In genomic region chr17:16900288-16900882, GRCh38 we compare ENCODE assay signal across 28 cellular contexts.
"Had no signal": no experiment of that assay in that cellular context is flagged by ENCODE, and none has a peak within 500 bp of the region (broad histone marks: within the 10 kb centered on the region; RNA-seq: fewer than 3 reads in every experiment).

No MANE protein-coding gene starts in this region.

- ATAC-seq: activated T-cell treated with anti-CD3 and anti-CD28 coated beads, Interleukin-2, amount 50 U/mL, for 4 hours; activated T-helper 17 cell treated with anti-CD3 and anti-CD28 coated beads, Interleukin-2, amount 50 U/mL, for 72 hours; esophagus mucosa; foreskin keratinocyte; heart right ventricle; naive thymus-derived CD8-positive, alpha-beta T cell; psoas muscle had no signal

- H3K36me3 ChIP-seq: brain microvascular endothelial cell, heart right ventricle, left ventricle myocardium inferior, transverse colon had no signal

- H2AFZ ChIP-seq: parathyroid adenoma had no signal

- H3K4me1 Mint-ChIP-seq: activated CD4-positive, alpha-beta memory T cell treated with anti-CD3 and anti-CD28 coated beads, Interleukin-2, amount 10 ng/mL, durations not matched to agents 7 days and 5 days; activated CD4-positive, alpha-beta T cell treated with anti-CD3 and anti-CD28 coated beads, Interleukin-2, amount 10 ng/mL, durations not matched to agents 7 days and 5 days; endodermal cell; naive thymus-derived CD8-positive, alpha-beta T cell; neural crest cell had no signal

- H3K4me3 ChIP-seq: heart right ventricle, left ventricle myocardium inferior, lung, psoas muscle, testis, transverse colon had no signal

- H3K9me3 Mint-ChIP-seq: activated CD4-positive, alpha-beta memory T cell treated with anti-CD3 and anti-CD28 coated beads, Interleukin-2, amount 10 ng/mL, durations not matched to agents 7 days and 5 days; activated CD4-positive, alpha-beta T cell treated with anti-CD3 and anti-CD28 coated beads, Interleukin-2, amount 10 ng/mL, durations not matched to agents 7 days and 5 days; activated T-cell treated with anti-CD3 and anti-CD28 coated beads, Interleukin-2, amount 50 U/mL, for 4 hours; activated T-helper 17 cell treated with anti-CD3 and anti-CD28 coated beads, Interleukin-2, amount 50 U/mL, for 72 hours; endodermal cell had no signal

- H3K4me1 ChIP-seq: foreskin keratinocyte, heart right ventricle, left ventricle myocardium inferior, parathyroid adenoma, psoas muscle, testis, transverse colon had no signal

- H3K27ac Mint-ChIP-seq: activated CD4-positive, alpha-beta memory T cell treated with anti-CD3 and anti-CD28 coated beads, Interleukin-2, amount 10 ng/mL, durations not matched to agents 7 days and 5 days; activated CD4-positive, alpha-beta T cell treated with anti-CD3 and anti-CD28 coated beads, Interleukin-2, amount 10 ng/mL, durations not matched to agents 7 days and 5 days; activated T-helper 17 cell treated with anti-CD3 and anti-CD28 coated beads, Interleukin-2, amount 50 U/mL, for 72 hours; endodermal cell; mesothelial cell of epicardium; naive thymus-derived CD8-positive, alpha-beta T cell had no signal

- H3K9ac ChIP-seq: parathyroid adenoma had no signal

- H3K79me2 ChIP-seq: parathyroid adenoma had no signal

- H3K4me3 Mint-ChIP-seq: activated CD4-positive, alpha-beta memory T cell treated with anti-CD3 and anti-CD28 coated beads, Interleukin-2, amount 10 ng/mL, durations not matched to agents 7 days and 5 days; activated CD4-positive, alpha-beta T cell treated with anti-CD3 and anti-CD28 coated beads, Interleukin-2, amount 10 ng/mL, durations not matched to agents 7 days and 5 days; activated T-cell treated with anti-CD3 and anti-CD28 coated beads, Interleukin-2, amount 50 U/mL, for 4 hours; activated T-helper 17 cell treated with anti-CD3 and anti-CD28 coated beads, Interleukin-2, amount 50 U/mL, for 72 hours; endodermal cell; mesothelial cell of epicardium; naive thymus-derived CD8-positive, alpha-beta T cell; neural crest cell had no signal

- DNase-seq: activated CD4-positive, alpha-beta memory T cell treated with anti-CD3 and anti-CD28 coated beads, Interleukin-2, amount 10 ng/mL, durations not matched to agents 7 days and 5 days; activated CD4-positive, alpha-beta T cell treated with anti-CD3 and anti-CD28 coated beads, Interleukin-2, amount 10 ng/mL, durations not matched to agents 7 days and 5 days; activated CD8-positive, alpha-beta memory T cell treated with anti-CD3 and anti-CD28 coated beads, Interleukin-2, amount 50 U/mL, for 48 hours; activated gamma-delta T cell treated with Interleukin-2 at 50 U/mL for 16 hours; activated naive CD4-positive, alpha-beta T cell treated with anti-CD3 and anti-CD28 coated beads, Interleukin-2, amount 50 U/mL, for 16 hours; activated T-cell treated with anti-CD3 and anti-CD28 coated beads, Interleukin-2, amount 50 U/mL, for 4 hours; amniotic stem cell; brain microvascular endothelial cell; central memory CD4-positive, alpha-beta T cell; endodermal cell; foreskin keratinocyte; heart right ventricle; left ventricle myocardium inferior; naive thymus-derived CD8-positive, alpha-beta T cell; nucleus accumbens; psoas muscle; stimulated activated CD4-positive, alpha-beta T cell treated with anti-CD3 and anti-CD28 coated beads, Interleukin-2, amount 100 ng/mL, for 48 hours; stimulated activated naive CD4-positive, alpha-beta T cell treated with Interleukin-2 at 50 U/mL for 16 hours; T-helper 1 cell; testis; transverse colon had no signal

- H3K27me3 ChIP-seq: testis had no signal

- H3K9me3 ChIP-seq: left ventricle myocardium inferior, psoas muscle, testis, transverse colon had no signal

- H3K27ac ChIP-seq: brain microvascular endothelial cell, foreskin keratinocyte, heart right ventricle, left ventricle myocardium inferior, parathyroid adenoma, psoas muscle, testis, transverse colon, VCaP had no signal
